2 cellular contexts compared by ENCODE assay signal in the genomic region with DNA sequence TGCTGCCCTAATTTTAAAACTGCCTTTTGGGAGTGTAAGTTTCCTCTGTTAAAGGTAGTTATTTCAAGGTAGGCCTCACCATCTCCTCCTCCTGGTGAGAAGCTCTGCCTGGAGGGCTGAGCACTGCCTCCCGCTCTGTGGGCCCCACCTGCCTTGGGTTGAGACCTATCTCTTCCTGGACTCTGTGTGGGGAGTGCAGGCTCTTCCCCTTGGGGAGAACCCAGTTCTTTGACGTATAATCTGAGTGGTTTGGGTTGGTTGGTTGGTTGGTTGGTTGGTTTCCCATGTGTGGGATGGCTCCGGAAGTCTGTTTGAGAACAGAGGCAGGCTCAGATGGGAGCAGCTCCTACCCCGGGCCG.
TF ChIP-seq lines count a peak whose summit lies in the region.

No MANE protein-coding gene starts in this region.

TF ChIP-seq in K562, 482 proteins besides CTCF, POLR2A, EP300 and RAD21 (continued from another document and continues in another):
- TF ChIP-seq HMBOX1 (IDR thresholded peaks at IDR 0.05), result peak; percentile 34; the same call in 1 of the 2 replicates
- TF ChIP-seq, protein P1, sequence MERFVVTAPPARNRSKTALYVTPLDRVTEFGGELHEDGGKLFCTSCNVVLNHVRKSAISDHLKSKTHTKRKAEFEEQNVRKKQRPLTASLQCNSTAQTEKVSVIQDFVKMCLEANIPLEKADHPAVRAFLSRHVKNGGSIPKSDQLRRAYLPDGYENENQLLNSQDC (CRISPR knock-in tag; IDR thresholded peaks at IDR 0.05), result no peak
- no peak for TF ChIP-seq MGA (IDR thresholded peaks at IDR 0.05)
- 0 out of 4 replicates have a peak, but pooled peaks of 1 of the 2 experiments have one; percentile 4 for TF ChIP-seq ETV6 (IDR thresholded peaks at IDR 0.05; ENCODE audit: borderline replicate concordance in 1 of 2, low read depth in 2 of 2, low read length in 1 of 2)
- no peak for TF ChIP-seq ETV6 (CRISPR knock-in tag; IDR thresholded peaks at IDR 0.05; ENCODE audit: borderline replicate concordance)

TF ChIP-seq in HEK293T, 16 proteins besides CTCF, POLR2A, EP300 and RAD21 (continued from another document):
- TF ChIP-seq L3MBTL2 (conservative IDR thresholded peaks at IDR 0.05), result no peak
- no peak for TF ChIP-seq SP1 (IDR thresholded peaks at IDR 0.05)
- no peak for TF ChIP-seq ARNT (IDR thresholded peaks at IDR 0.05)
- TF ChIP-seq, protein P2, sequence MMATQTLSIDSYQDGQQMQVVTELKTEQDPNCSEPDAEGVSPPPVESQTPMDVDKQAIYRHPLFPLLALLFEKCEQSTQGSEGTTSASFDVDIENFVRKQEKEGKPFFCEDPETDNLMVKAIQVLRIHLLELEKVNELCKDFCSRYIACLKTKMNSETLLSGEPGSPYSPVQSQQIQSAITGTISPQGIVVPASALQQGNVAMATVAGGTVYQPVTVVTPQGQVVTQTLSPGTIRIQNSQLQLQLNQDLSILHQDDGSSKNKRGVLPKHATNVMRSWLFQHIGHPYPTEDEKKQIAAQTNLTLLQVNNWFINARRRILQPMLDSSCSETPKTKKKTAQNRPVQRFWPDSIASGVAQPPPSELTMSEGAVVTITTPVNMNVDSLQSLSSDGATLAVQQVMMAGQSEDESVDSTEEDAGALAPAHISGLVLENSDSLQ (IDR thresholded peaks at IDR 0.05), result no peak
- no peak for TF ChIP-seq FOXK2 (IDR thresholded peaks at IDR 0.05)
- TF ChIP-seq HDGF (IDR thresholded peaks at IDR 0.05; ENCODE audit: borderline replicate concordance), result no peak
- TF ChIP-seq BHLHE40 (IDR thresholded peaks at IDR 0.05; ENCODE audit: borderline replicate concordance), result no peak
- TF ChIP-seq FOXA1 (IDR thresholded peaks at IDR 0.05), result no peak
